In the genomic region with DNA sequence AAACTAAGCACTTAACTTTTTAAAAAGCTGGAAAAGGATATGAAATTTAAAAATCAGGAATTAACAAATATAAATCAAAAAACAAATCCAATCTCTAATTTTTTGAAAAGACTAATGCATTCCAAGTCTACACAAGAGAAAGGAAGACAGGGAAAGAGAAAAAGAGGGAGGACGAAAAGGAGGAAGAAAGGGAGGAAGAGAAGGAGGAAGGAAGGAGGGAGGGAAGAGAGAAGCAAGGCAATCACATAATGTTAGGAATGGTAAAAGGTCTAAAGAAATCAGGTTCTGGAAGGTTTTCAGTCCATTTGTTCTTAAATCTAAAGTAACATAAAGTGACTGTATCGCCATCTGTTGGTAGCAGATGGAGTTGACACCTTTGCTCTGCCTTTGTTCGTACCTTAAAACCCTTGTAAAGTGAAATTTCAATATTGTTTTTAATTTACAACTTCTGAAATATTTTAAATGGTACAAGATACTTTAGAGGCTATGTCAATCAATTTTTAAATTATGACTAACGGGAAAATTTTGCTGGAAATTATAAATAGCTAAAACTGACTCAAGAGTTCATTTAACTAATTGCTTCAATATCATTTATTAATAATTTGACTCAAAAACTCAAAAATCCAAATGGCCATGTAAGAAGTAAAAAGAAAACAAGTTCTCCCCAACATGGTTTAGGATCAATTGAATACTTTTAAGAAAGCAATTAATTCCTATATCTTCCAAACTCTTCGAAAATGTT, we compare ENCODE assay signal across 8 cellular contexts. TPM values are rescaled to one million over a fixed set of nuclear protein-coding genes. Genes with fewer than 3 reads are reported as not detected.
DNase-seq lines count a peak whose midpoint lies in the region; ATAC-seq and TF ChIP-seq lines count a peak whose summit lies in the region.

No MANE protein-coding gene starts in this region.

- no peaks in the 10 kb centered on the region for H3F3A ChIP-seq in PC-9 (ENCODE audit: insufficient read depth, low read depth)

- DNase-seq in DMS 273 (lab: John Stamatoyannopoulos, UW; ENCODE audit: unreplicated experiment) (peak; percentile 62), HCEC 1CT (peak; percentile 43), PC-9 (no peak), mucosa of descending colon (peak in 1 of 3 donors; percentile 76), lower leg skin (ENCODE audit: low spot score in 2 of 2) (no peak), ecto neural progenitor cell (ENCODE audit: low spot score) (no peak)
- DNase-seq in central memory CD4-positive, alpha-beta T cell, result peak; percentile 18

- H4K20me1 ChIP-seq in PC-9 (ENCODE audit: insufficient read depth), result no peaks in the 10 kb centered on the region

- H3K4me3 ChIP-seq in PC-9 (no peak overlapping the region), mucosa of descending colon (no peak overlapping the region), lower leg skin (ENCODE audit: low read depth, poor library complexity, severe bottlenecking) (no peak overlapping the region)

- H3K4me1 ChIP-seq in PC-9 (replicated peaks; ENCODE audit: insufficient read depth), result no peaks in the 10 kb centered on the region
- no peaks in the 10 kb centered on the region for H3K4me1 ChIP-seq in mucosa of descending colon (ENCODE audit: low read depth)

- H3K79me2 ChIP-seq in PC-9 (ENCODE audit: low read depth), result no peaks in the 10 kb centered on the region

- H3K36me3 ChIP-seq in PC-9 (ENCODE audit: low read depth) (no peaks in the 10 kb centered on the region), mucosa of descending colon (ENCODE audit: low read depth) (no peaks in the 10 kb centered on the region)

- ATAC-seq in mucosa of descending colon (peak; percentile 58), GM18907 (IDR thresholded peaks at IDR 0.05; ENCODE audit: unreplicated experiment) (no peak)

- H3K4me2 ChIP-seq in PC-9, result no peak overlapping the region

- POLR2A ChIA-PET in PC-9 (lab: Charles Lee; ENCODE audit: unreplicated experiment), result no interaction called here

- TF ChIP-seq POLR2A in lower leg skin (IDR thresholded peaks at IDR 0.05), result no peak

- H3K9me2 ChIP-seq in PC-9 (ENCODE audit: insufficient read depth), result no peaks in the 10 kb centered on the region

- H3K9me3 ChIP-seq in PC-9 (ENCODE audit: insufficient read depth, low read depth), result no peaks in the 10 kb centered on the region
- no peaks in the 10 kb centered on the region for H3K9me3 ChIP-seq in mucosa of descending colon

- 26 to 27% methylated on average over 5 of the region's 5 CpGs for WGBS in lower leg skin, 2 donors

- H3K27me3 ChIP-seq in PC-9 (ENCODE audit: insufficient read depth, low read depth), result peaks cover 14% of the 10 kb centered on the region

- CTCF ChIA-PET in PC-9 (lab: Charles Lee), result no interaction called here

- intact Hi-C loops in PC-9 (cut with micrococcal nuclease; ENCODE audit: unreplicated experiment), result loop anchor here (10.0 kb wide), 1 partner anchor 300 kb away; no protein-coding TSS in a partner anchor
- intact Hi-C loops in mucosa of descending colon (cut with DNase I, micrococcal nuclease), result no loop called here
- intact Hi-C loops in lower leg skin (cut with DNase I; ENCODE audit: low total_unique reads), result no loop called here

- no peak overlapping the region for H2AFZ ChIP-seq in PC-9

- H3K27ac ChIP-seq in PC-9, result no peak overlapping the region

- BruUV-seq in PC-9 (replicated peaks; lab: Mats Ljungman, UMichigan), result no TSS peak

- TF ChIP-seq CTCF in PC-9 (conservative IDR thresholded peaks at IDR 0.05) (peak; percentile 75), mucosa of descending colon (IDR thresholded peaks at IDR 0.05) (peak; percentile 71), lower leg skin (IDR thresholded peaks at IDR 0.05) (peak in 1 of 3 donors; percentile 8)

RNA-seq across cellular contexts. Expression of a gene that starts 20.4 kb away (rescaled TPM):
- total RNA-seq in PC-9 (2021), result 0.68 and 3.3 TPM in 2 replicates
- 1 to 10 TPM; 6.3 to 8.9 (median 7.5) TPM for total RNA-seq in mucosa of descending colon
- total RNA-seq in lower leg skin, result 1 to 10 TPM; 1.3 to 1.9 (median 1.7) TPM

Comparison
In these comparisons a context has a peak if more than half of its experiments do, and no peak if none do; other contexts are left out.
1. DNase-seq: peak in DMS 273 (single experiment), HCEC 1CT (single experiment) and central memory CD4-positive, alpha-beta T cell (single experiment); none in PC-9 (0 of 2), lower leg skin (0 of 2) and ecto neural progenitor cell (single experiment).